Comparison of ENCODE assay signal across 17 cellular contexts in genomic region chr5:152572812-152573211, GRCh38.
"Had no signal": no experiment of that assay in that cellular context is flagged by ENCODE, and none has a peak within 500 bp of the region (broad histone marks: within the 10 kb centered on the region; RNA-seq: fewer than 3 reads in every experiment).

No MANE protein-coding gene starts in this region.

- H3K27ac ChIP-seq: stomach, suprapubic skin, testis, thoracic aorta, thyroid gland, tibial artery, tibial nerve, transverse colon, upper lobe of left lung, upper lobe of right lung, uterus, vagina had no signal

- H3K4me1 ChIP-seq: stomach, suprapubic skin, testis, thyroid gland, tibial artery, transverse colon, upper lobe of left lung, upper lobe of right lung, uterus, vagina had no signal

- H3K36me3 ChIP-seq: stomach, suprapubic skin, thoracic aorta, thyroid gland, tibial artery, tibial nerve, transverse colon, upper lobe of left lung, upper lobe of right lung, uterus, vagina had no signal

- ATAC-seq: stimulated activated effector memory CD8-positive, alpha-beta T cell treated with anti-CD3 and anti-CD28 coated beads, Interleukin-12 subunit alpha, Interleukin-12 subunit beta, amount 100 ng/mL, for 72 hours; stimulated activated memory B cell treated with anti-CD40 and anti-IgM and Interleukin-4, amounts not matched to agents 10 μg/mL and 1 μg/mL and 100 μg/mL, for 72 hours; stimulated activated naive B cell treated with anti-CD40 and anti-IgM and Interleukin-4, amounts not matched to agents 10 μg/mL and 1 μg/mL and 100 μg/mL, for 72 hours; stimulated activated naive CD8-positive, alpha-beta T cell treated with anti-CD3 and anti-CD28 coated beads, Interleukin-15, amount 100 ng/mL, for 72 hours; stimulated activated naive CD8-positive, alpha-beta T cell treated with anti-CD3 and anti-CD28 coated beads, Interleukin-15, Interleukin-2, amounts not matched to agents 100 U/mL and 50 U/mL, for 24 hours; upper lobe of right lung had no signal

- H3K4me3 ChIP-seq: stomach, suprapubic skin, testis, thoracic aorta, thyroid gland, tibial artery, tibial nerve, transverse colon, upper lobe of left lung, upper lobe of right lung, uterus, vagina had no signal

- H3K9me3 ChIP-seq: stomach, suprapubic skin, testis, thoracic aorta, thyroid gland, tibial artery, tibial nerve, transverse colon, upper lobe of left lung, upper lobe of right lung, vagina had no signal
